In genomic region chr1:32903991-32904776, GRCh38 we compare ENCODE assay signal across 3 cellular contexts.
TF ChIP-seq lines count a peak whose summit lies in the region.

No MANE protein-coding gene starts in this region.

TF ChIP-seq in SK-N-SH, 30 proteins besides CTCF, POLR2A, EP300 and RAD21 (continued from another document):
- TF ChIP-seq REST (IDR thresholded peaks at IDR 0.05; ENCODE audit: low read depth, low read length) (no peak), NFIC (IDR thresholded peaks at IDR 0.05; ENCODE audit: borderline replicate concordance) (no peak), ELF1 (IDR thresholded peaks at IDR 0.05) (no peak), PBX3 (IDR thresholded peaks at IDR 0.05) (no peak), MAX (IDR thresholded peaks at IDR 0.05; ENCODE audit: low read depth) (no peak), JUND (IDR thresholded peaks at IDR 0.05) (no peak), GATA2 (CRISPR knock-in tag; IDR thresholded peaks at IDR 0.05) (no peak)

TF ChIP-seq in SK-N-SH treated with all-trans-retinoic acid at 6 μM for 48 hours, 23 proteins besides CTCF, POLR2A, EP300 and RAD21:
- TF ChIP-seq POU6F1 (CRISPR knock-in tag; IDR thresholded peaks at IDR 0.05; ENCODE audit: borderline replicate concordance, low read depth) (no peak), CSDC2 (CRISPR knock-in tag; IDR thresholded peaks at IDR 0.05) (no peak), ZFP3 (CRISPR knock-in tag; IDR thresholded peaks at IDR 0.05) (no peak), BACH2 (CRISPR knock-in tag; IDR thresholded peaks at IDR 0.05; ENCODE audit: borderline replicate concordance) (no peak), CSRNP3 (CRISPR knock-in tag; IDR thresholded peaks at IDR 0.05) (no peak), TOX (CRISPR knock-in tag; IDR thresholded peaks at IDR 0.05; ENCODE audit: borderline replicate concordance) (no peak), SNAI2 (CRISPR knock-in tag; IDR thresholded peaks at IDR 0.05) (no peak), ARNTL (CRISPR knock-in tag; IDR thresholded peaks at IDR 0.05; ENCODE audit: borderline replicate concordance, low read depth) (no peak), PPARA (CRISPR knock-in tag; IDR thresholded peaks at IDR 0.05; ENCODE audit: borderline replicate concordance) (no peak), RARB (CRISPR knock-in tag; IDR thresholded peaks at IDR 0.05) (no peak), CREB5 (CRISPR knock-in tag; IDR thresholded peaks at IDR 0.05; ENCODE audit: low read depth) (no peak), TSHZ2 (CRISPR knock-in tag; IDR thresholded peaks at IDR 0.05) (no peak), PATZ1 (CRISPR knock-in tag; IDR thresholded peaks at IDR 0.05; ENCODE audit: borderline replicate concordance) (no peak), ISL1 (CRISPR knock-in tag; IDR thresholded peaks at IDR 0.05) (no peak)
TF ChIP-seq in SK-N-SH treated with all-trans-retinoic acid at 6 μM for 48 hours: peak in this region for 0.

TF ChIP-seq in WTC11, 78 proteins besides CTCF, POLR2A, EP300 and RAD21 (continued from another document):
- TF ChIP-seq E2F1 (CRISPR knock-in tag; IDR thresholded peaks at IDR 0.05) = no peak
- TF ChIP-seq KAT7 (CRISPR knock-in tag; IDR thresholded peaks at IDR 0.05; ENCODE audit: borderline replicate concordance) = no peak
- TF ChIP-seq ZNF263 (CRISPR knock-in tag; IDR thresholded peaks at IDR 0.05; ENCODE audit: low read depth) = no peak
- TF ChIP-seq ZNF425 (CRISPR knock-in tag; conservative IDR thresholded peaks at IDR 0.05) = no peak
- no peak for TF ChIP-seq SMAD4 (CRISPR knock-in tag; IDR thresholded peaks at IDR 0.05)
- TF ChIP-seq ZNF396 (CRISPR knock-in tag; IDR thresholded peaks at IDR 0.05; ENCODE audit: borderline replicate concordance) = no peak
- no peak for TF ChIP-seq TCF7 (CRISPR knock-in tag; IDR thresholded peaks at IDR 0.05; ENCODE audit: low read depth)
- TF ChIP-seq GRHL2 (CRISPR knock-in tag; IDR thresholded peaks at IDR 0.05; ENCODE audit: insufficient replicate concordance, severe bottlenecking) = no peak
- TF ChIP-seq AFF4 (CRISPR knock-in tag; IDR thresholded peaks at IDR 0.05; ENCODE audit: borderline replicate concordance) = no peak
- no peak for TF ChIP-seq TEAD4 (CRISPR knock-in tag; IDR thresholded peaks at IDR 0.05)
- TF ChIP-seq ZNF671 (CRISPR knock-in tag; IDR thresholded peaks at IDR 0.05) = no peak
- TF ChIP-seq USF1 (CRISPR knock-in tag; IDR thresholded peaks at IDR 0.05) = no peak
- TF ChIP-seq ZBTB43 (CRISPR knock-in tag; IDR thresholded peaks at IDR 0.05) = no peak
- no peak for TF ChIP-seq HMGXB4 (CRISPR knock-in tag; IDR thresholded peaks at IDR 0.05)
- TF ChIP-seq FOXP4 (CRISPR knock-in tag; IDR thresholded peaks at IDR 0.05) = no peak
- TF ChIP-seq NR2C2 (CRISPR knock-in tag; IDR thresholded peaks at IDR 0.05) = no peak
- TF ChIP-seq NFATC4 (CRISPR knock-in tag; IDR thresholded peaks at IDR 0.05) = no peak
